Comparison of ENCODE assay signal across 1 cellular context in the genomic region with DNA sequence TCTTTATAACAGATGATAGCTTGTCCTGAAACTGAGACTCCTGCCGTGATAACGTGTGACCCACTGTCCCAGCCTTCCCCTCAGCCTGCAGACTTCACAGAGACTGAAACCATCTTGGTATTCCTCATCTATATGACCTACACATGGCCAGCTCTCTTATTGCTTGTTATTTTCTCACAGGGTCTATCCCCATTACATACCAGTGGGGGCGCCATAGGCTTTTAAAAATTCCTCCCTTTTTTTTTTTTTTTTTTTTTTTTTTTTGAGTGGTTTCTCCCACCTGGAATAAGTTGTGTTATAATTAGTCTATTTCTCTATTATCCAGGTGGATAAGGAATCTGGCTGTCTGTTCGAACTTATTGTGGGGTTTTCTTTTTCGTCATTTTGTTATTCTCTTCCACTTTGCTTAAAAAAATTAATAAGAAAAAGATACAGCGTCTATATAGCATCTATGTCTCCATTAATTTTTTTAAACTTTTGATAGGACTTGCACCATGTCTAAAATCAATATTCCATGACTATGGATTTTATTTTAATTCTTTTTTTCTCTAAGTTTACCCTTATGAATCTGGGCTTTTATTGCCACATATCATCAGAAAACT.
TF ChIP-seq lines count a peak whose summit lies in the region.

No MANE protein-coding gene starts in this region.

TF ChIP-seq in endothelial cell of umbilical vein, 7 proteins besides CTCF, POLR2A, EP300 and RAD21:
- TF ChIP-seq EZH2 (IDR thresholded peaks at IDR 0.05; ENCODE audit: borderline replicate concordance, low read depth, low read length, severe bottlenecking) (no peak), FOS (IDR thresholded peaks at IDR 0.05; ENCODE audit: borderline replicate concordance, insufficient read depth, low read length) (no peak), JUN (IDR thresholded peaks at IDR 0.05; ENCODE audit: borderline replicate concordance, insufficient read depth, insufficient read length, low read depth) (no peak), POLR2AphosphoS5 (IDR thresholded peaks at IDR 0.05; ENCODE audit: insufficient read depth, low read depth, low read length) (no peak), MYC (IDR thresholded peaks at IDR 0.05; ENCODE audit: low read depth, low read length) (no peak), GATA2 (IDR thresholded peaks at IDR 0.05; ENCODE audit: insufficient read depth, insufficient read length, low read depth, low read length) (no peak)
- TF ChIP-seq, protein P1, sequence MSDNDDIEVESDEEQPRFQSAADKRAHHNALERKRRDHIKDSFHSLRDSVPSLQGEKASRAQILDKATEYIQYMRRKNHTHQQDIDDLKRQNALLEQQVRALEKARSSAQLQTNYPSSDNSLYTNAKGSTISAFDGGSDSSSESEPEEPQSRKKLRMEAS (IDR thresholded peaks at IDR 0.05; ENCODE audit: insufficient read depth, insufficient read length): no peak
TF ChIP-seq in endothelial cell of umbilical vein: peak in this region for 0.
